Comparison of ENCODE assay signal across 16 cellular contexts in the genomic region with DNA sequence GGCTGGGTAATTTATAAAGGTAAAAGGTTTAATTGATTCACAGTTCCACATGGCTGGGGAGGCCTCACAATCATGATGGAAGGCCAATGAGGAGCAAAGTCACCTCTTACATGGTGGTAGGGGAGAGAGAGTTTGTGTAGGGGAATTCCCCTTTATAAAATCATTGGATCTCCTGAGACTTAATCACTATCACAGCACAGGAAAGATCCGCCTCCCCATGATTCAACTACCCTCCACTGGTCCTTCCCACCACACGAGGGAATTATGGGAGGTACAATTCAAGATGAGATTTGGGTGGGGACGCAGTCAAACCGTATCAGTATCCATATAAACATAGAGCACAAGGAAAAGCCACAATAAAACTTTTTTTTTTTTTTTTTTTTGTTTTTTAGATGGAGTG.
"Had no signal": no experiment of that assay in that cellular context is flagged by ENCODE, and none has a peak within 500 bp of the region (broad histone marks: within the 10 kb centered on the region; RNA-seq: fewer than 3 reads in every experiment).

No MANE protein-coding gene starts in this region.

- H3K4me3 ChIP-seq: ascending aorta, hepatocyte, lower lobe of right lung, upper lobe of right lung had no signal

- H3K27ac ChIP-seq: ascending aorta, foreskin keratinocyte, hepatocyte, lower lobe of right lung, upper lobe of right lung, VCaP had no signal

- H3K4me1 ChIP-seq: foreskin keratinocyte, lower lobe of right lung, upper lobe of right lung had no signal

- DNase-seq: activated CD4-positive, alpha-beta T cell treated with anti-CD3 and anti-CD28 coated beads, Interleukin-2, amount 50 U/mL, for 1 hour; activated CD4-positive, CD25-positive, alpha-beta regulatory T cell treated with anti-CD3 and anti-CD28 coated beads, Interleukin-2, amount 50 U/mL, for 72 hours; activated CD8-positive, alpha-beta memory T cell treated with anti-CD3 and anti-CD28 coated beads, Interleukin-2, amount 50 U/mL, for 4 hours; activated naive CD4-positive, alpha-beta T cell treated with anti-CD3 and anti-CD28 coated beads, Interleukin-2, amount 10 ng/mL, durations not matched to agents 7 days and 5 days; activated T-cell treated with anti-CD3 and anti-CD28 coated beads, Interleukin-2, amount 50 U/mL, for 4 hours; foreskin keratinocyte; islet precursor cell; lower lobe of right lung; midbrain; stimulated activated CD4-positive, alpha-beta T cell treated with anti-CD3 and anti-CD28 coated beads, Interleukin-4, amount 100 ng/mL, for 4 hours; stimulated activated naive B cell treated with anti-CD40 and anti-IgM and Interleukin-4, amounts not matched to agents 10 μg/mL and 1 μg/mL and 100 μg/mL, for 72 hours; upper lobe of right lung had no signal

- H3K9me3 ChIP-seq: ascending aorta, lower lobe of right lung, upper lobe of right lung had no signal

- H3K27me3 ChIP-seq: ascending aorta, foreskin keratinocyte, hepatocyte, upper lobe of right lung had no signal

- H3K36me3 ChIP-seq: ascending aorta, lower lobe of right lung, upper lobe of right lung had no signal

- H3K4me2 ChIP-seq: hepatocyte had no signal

- H2AFZ ChIP-seq: hepatocyte had no signal

- ATAC-seq: activated T-cell treated with anti-CD3 and anti-CD28 coated beads, Interleukin-2, amount 50 U/mL, for 4 hours; foreskin keratinocyte; lower lobe of right lung; sciatic nerve; stimulated activated naive B cell treated with anti-CD40 and anti-IgM and Interleukin-4, amounts not matched to agents 10 μg/mL and 1 μg/mL and 100 μg/mL, for 72 hours had no signal

- H3K79me2 ChIP-seq: hepatocyte had no signal
